Comparison of ENCODE assay signal across 21 cellular contexts in genomic region chr4:126306152-126306869, GRCh38.
A peak's percentile ranks its signal among the peaks of the same experiment; 100 is the strongest.
DNase-seq lines count a peak whose midpoint lies in the region; ATAC-seq and TF ChIP-seq lines count a peak whose summit lies in the region.
"Had no signal": no experiment of that assay in that cellular context is flagged by ENCODE, and none has a peak within 500 bp of the region (broad histone marks: within the 10 kb centered on the region; RNA-seq: fewer than 3 reads in every experiment).

No MANE protein-coding gene starts in this region.

- no peak overlapping the region for H3K4me3 ChIP-seq in choroid plexus epithelial cell (ENCODE audit: low read depth, low read length)
- H3K4me3 ChIP-seq in sigmoid colon, result no peak overlapping the region
- H3K4me3 ChIP-seq: A549, colonic mucosa had no signal

- no peak for TF ChIP-seq POLR2A in sigmoid colon (IDR thresholded peaks at IDR 0.05)

- H3K27ac ChIP-seq in sigmoid colon, result peak overlapping the region in 1 of 4 donors; percentile 56
- H3K27ac ChIP-seq: A549, colonic mucosa had no signal

- WGBS in sigmoid colon, 2 donors, result 56 to 70% methylated on average over 5 of the region's 5 CpGs

- H3K4me1 ChIP-seq in sigmoid colon, result no peaks in the 10 kb centered on the region
- H3K4me1 ChIP-seq: A549, colonic mucosa had no signal

- no peaks in the 10 kb centered on the region for H3K9me3 ChIP-seq in sigmoid colon
- H3K9me3 ChIP-seq: A549, colonic mucosa had no signal

- intact Hi-C loops in left cardiac atrium (cut with DNase I), result no loop called here
- intact Hi-C loops in sigmoid colon (cut with DNase I), result no loop called here

- no peaks in the 10 kb centered on the region for H3K36me3 ChIP-seq in sigmoid colon
- H3K36me3 ChIP-seq: colonic mucosa had no signal

- peak; percentile 87 to 90 for ATAC-seq in left cardiac atrium
- ATAC-seq in HG03520 (IDR thresholded peaks at IDR 0.05; ENCODE audit: unreplicated experiment), result no peak
- no peak for ATAC-seq in HG03439 (IDR thresholded peaks at IDR 0.05; ENCODE audit: unreplicated experiment)
- ATAC-seq: A549; natural killer cell treated with Interleukin-12 subunit alpha and Interleukin-12 subunit beta and Interleukin-15 and Interleukin-18, amount 100 ng/mL, for 72 hours had no signal

- no peak for TF ChIP-seq EP300 in sigmoid colon (IDR thresholded peaks at IDR 0.05)

- no peaks in the 10 kb centered on the region for H3K27me3 ChIP-seq in sigmoid colon
- H3K27me3 ChIP-seq: colonic mucosa had no signal

- no peak for TF ChIP-seq CTCF in choroid plexus epithelial cell (conservative IDR thresholded peaks at IDR 0.05; ENCODE audit: low read depth, low read length)
- no peak for TF ChIP-seq CTCF in sigmoid colon (IDR thresholded peaks at IDR 0.05)

- DNase-seq in AG20443 (ENCODE audit: low spot score) (peak; percentile 40), choroid plexus epithelial cell (ENCODE audit: low read depth) (peak; percentile 5), left cardiac atrium (peak; percentile 26), sigmoid colon (peak; percentile 72), SIG-M5 (lab: John Stamatoyannopoulos, UW) (no peak)
- no peak for DNase-seq in stimulated activated naive CD4-positive, alpha-beta T cell (lab: John Stamatoyannopoulos, UW)
- DNase-seq: C1 segment of cervical spinal cord; colonic mucosa; foreskin melanocyte; H7; KG1; MV-4-11; NCI-H187; SHP77 treated with DMSO at 0.1 percent for 48 hours; small intestine; stimulated activated CD4-positive, alpha-beta T cell treated with anti-CD3 and anti-CD28 coated beads, Interleukin-2, amount 100 ng/mL, for 48 hours; T-helper 1 cell had no signal

Comparison
In these comparisons a context has a peak if more than half of its experiments do, and no peak if none do; other contexts are left out.
1. DNase-seq: peak in AG20443 (single experiment), choroid plexus epithelial cell (single experiment), left cardiac atrium (single experiment) and sigmoid colon (single experiment); none in stimulated activated naive CD4-positive, alpha-beta T cell (0 of 6) and SIG-M5 (single experiment).
2. ATAC-seq: peak in left cardiac atrium (2 of 2); none in HG03520 (single experiment) and HG03439 (single experiment).